Comparison of ENCODE assay signal across 1 cellular context in genomic region chr3:175274056-175274455, GRCh38.
TF ChIP-seq lines count a peak whose summit lies in the region.

No MANE protein-coding gene starts in this region.

TF ChIP-seq in GM23338, 12 proteins besides CTCF, POLR2A, EP300 and RAD21 (continued from another document):
- TF ChIP-seq ZNF331 (CRISPR knock-in tag; IDR thresholded peaks at IDR 0.05; ENCODE audit: low read depth) (no peak), EZH2phosphoT487 (IDR thresholded peaks at IDR 0.05; ENCODE audit: unreplicated experiment) (no peak), EZH2 (IDR thresholded peaks at IDR 0.05; ENCODE audit: low read depth, unreplicated experiment) (no peak)
TF ChIP-seq in GM23338: peak in this region for 0.
